Comparison of ENCODE assay signal across 20 cellular contexts in genomic region chr17:71033336-71033735, GRCh38.
DNase-seq lines count a peak whose midpoint lies in the region; ATAC-seq and TF ChIP-seq lines count a peak whose summit lies in the region.
"Had no signal": no experiment of that assay in that cellular context is flagged by ENCODE, and none has a peak within 500 bp of the region (broad histone marks: within the 10 kb centered on the region; RNA-seq: fewer than 3 reads in every experiment).

No MANE protein-coding gene starts in this region.

- H3K36me3 Mint-ChIP-seq in activated naive CD4-positive, alpha-beta T cell treated with anti-CD3 and anti-CD28 coated beads, Interleukin-2, amount 50 U/mL, for 72 hours, result no peaks in the 10 kb centered on the region

- H3K36me3 ChIP-seq in A673 (ENCODE audit: insufficient read depth, low read length, poor library complexity, severe bottlenecking) (no peaks in the 10 kb centered on the region), iPS-20b (ENCODE audit: insufficient read depth, low read depth, low read length) (no peaks in the 10 kb centered on the region)
- H3K36me3 ChIP-seq: adrenal gland, neutrophil, upper lobe of left lung had no signal

- H3K27me3 ChIP-seq in A673 (replicated peaks; ENCODE audit: insufficient read depth, low read depth, low read length, poor library complexity) (no peaks in the 10 kb centered on the region), iPS-20b (ENCODE audit: insufficient read depth, low read length) (peaks cover 82% of the 10 kb centered on the region)
- H3K27me3 ChIP-seq: neutrophil, upper lobe of left lung had no signal

- peaks cover 8% of the 10 kb centered on the region in 2 donors for H3K9me3 Mint-ChIP-seq in activated naive CD4-positive, alpha-beta T cell treated with anti-CD3 and anti-CD28 coated beads, Interleukin-2, amount 50 U/mL, for 72 hours
- H3K9me3 Mint-ChIP-seq: activated T-helper 17 cell treated with anti-CD3 and anti-CD28 coated beads, Interleukin-2, amount 50 U/mL, for 72 hours had no signal

- no peak overlapping the region for H3K9ac ChIP-seq in iPS-20b (ENCODE audit: low read depth, low read length)

- CTCF ChIA-PET in A673 (lab: Charles Lee), result no interaction called here

- no peak overlapping the region for H3K27ac Mint-ChIP-seq in activated naive CD4-positive, alpha-beta T cell treated with anti-CD3 and anti-CD28 coated beads, Interleukin-2, amount 50 U/mL, for 72 hours
- H3K27ac Mint-ChIP-seq: activated T-helper 17 cell treated with anti-CD3 and anti-CD28 coated beads, Interleukin-2, amount 50 U/mL, for 72 hours; T-helper 1 cell treated with Interleukin-12 subunit alpha and Interleukin-12 subunit beta and Interleukin-4 antibody, amounts not matched to agents 30 μg/mL and 1 μg/mL, for 36 hours had no signal

- BruUV-seq in A673 (replicated peaks; lab: Mats Ljungman, UMichigan), result no TSS peak

- intact Hi-C loops in A673 (cut with micrococcal nuclease; ENCODE audit: unreplicated experiment), result no loop called here

- DNase-seq in A673 (ENCODE audit: low spot score) (peak; percentile 3), NCI-H1092 treated with DMSO at 0.1 percent for 48 hours (lab: John Stamatoyannopoulos, UW) (peak; percentile 62), NCI-H524 (lab: John Stamatoyannopoulos, UW) (peak; percentile 2 to 31), NCI-H187 treated with DMSO at 0.1 percent for 48 hours (lab: John Stamatoyannopoulos, UW) (no peak)
- no peak for DNase-seq in activated naive CD4-positive, alpha-beta T cell treated with anti-CD3 and anti-CD28 coated beads, Interleukin-2, amount 50 U/mL, for 72 hours (ENCODE audit: low spot score in 2 of 2)
- no peak for DNase-seq in activated effector memory CD4-positive, alpha-beta T cell treated with anti-CD3 and anti-CD28 coated beads, Interleukin-2, amount 50 U/mL, for 16 hours
- DNase-seq: adrenal gland; central memory CD4-positive, alpha-beta T cell; effector CD4-positive, alpha-beta T cell; head of caudate nucleus; NCI-H2171; Right ventricle myocardium superior; stimulated activated CD4-positive, alpha-beta T cell treated with anti-CD3 and anti-CD28 coated beads, Interleukin-15, amount 100 ng/mL, for 24 hours; stimulated activated naive CD8-positive, alpha-beta T cell treated with anti-CD3 and anti-CD28 coated beads, Interleukin-15, Interleukin-2, amounts not matched to agents 100 U/mL and 50 U/mL, for 24 hours; upper lobe of left lung had no signal

- H3K27ac ChIP-seq in A673 (ENCODE audit: low read depth, low read length, poor library complexity, severe bottlenecking) (no peak overlapping the region), iPS-20b (ENCODE audit: low read length) (no peak overlapping the region)
- H3K27ac ChIP-seq: adrenal gland, neutrophil, upper lobe of left lung had no signal

- POLR2A ChIA-PET in A673 (lab: Charles Lee; ENCODE audit: low non-redundant PET), result no interaction called here

- no peak for TF ChIP-seq CTCF in A673 (conservative IDR thresholded peaks at IDR 0.05; ENCODE audit: low read depth, low read length)

- no peak for ATAC-seq in GM21737 (IDR thresholded peaks at IDR 0.05; ENCODE audit: unreplicated experiment)
- ATAC-seq in activated naive CD4-positive, alpha-beta T cell treated with anti-CD3 and anti-CD28 coated beads, Interleukin-2, amount 50 U/mL, for 72 hours, result no peak
- ATAC-seq: activated T-helper 17 cell treated with anti-CD3 and anti-CD28 coated beads, Interleukin-2, amount 50 U/mL, for 72 hours; stimulated activated naive CD8-positive, alpha-beta T cell treated with anti-CD3 and anti-CD28 coated beads, Interleukin-15, Interleukin-2, amounts not matched to agents 100 U/mL and 50 U/mL, for 24 hours had no signal

- no peaks in the 10 kb centered on the region for H3K4me1 ChIP-seq in A673 (ENCODE audit: insufficient read depth, low read length, poor library complexity, severe bottlenecking)
- H3K4me1 ChIP-seq in iPS-20b (ENCODE audit: insufficient read depth, low read length), result peaks cover 25% of the 10 kb centered on the region; the same call in 1 of the 2 replicates
- H3K4me1 ChIP-seq: adrenal gland, upper lobe of left lung had no signal

- no peak overlapping the region for H3K4me3 ChIP-seq in A673 (ENCODE audit: low read depth, low read length, poor library complexity, severe bottlenecking)
- H3K4me3 ChIP-seq in iPS-20b (ENCODE audit: low read length), result peak overlapping the region; percentile 52
- H3K4me3 ChIP-seq: adrenal gland, upper lobe of left lung had no signal

- H3K9me3 ChIP-seq in A673 (ENCODE audit: low read depth, low read length, poor library complexity, severe bottlenecking) (peaks cover 5% of the 10 kb centered on the region), iPS-20b (ENCODE audit: insufficient read depth, low read depth, low read length) (no peaks in the 10 kb centered on the region)
- H3K9me3 ChIP-seq: adrenal gland, neutrophil, upper lobe of left lung had no signal

Comparison
In these comparisons a context has a peak if more than half of its experiments do, and no peak if none do; other contexts are left out.
1. DNase-seq: peak in A673 (single experiment), NCI-H1092 treated with DMSO at 0.1 percent for 48 hours (single experiment) and NCI-H524 (2 of 2); none in NCI-H187 treated with DMSO at 0.1 percent for 48 hours (single experiment), activated naive CD4-positive, alpha-beta T cell treated with anti-CD3 and anti-CD28 coated beads, Interleukin-2, amount 50 U/mL, for 72 hours (0 of 2) and activated effector memory CD4-positive, alpha-beta T cell treated with anti-CD3 and anti-CD28 coated beads, Interleukin-2, amount 50 U/mL, for 16 hours (single experiment).